Comparison of ENCODE assay signal across 1 cellular context in genomic region chr6:106325336-106326178, GRCh38.
TF ChIP-seq lines count a peak whose summit lies in the region.

TSS of gene ATG5 (minus strand) at chr6:106325760. CDS start at chr6:106316208, 9,552 bp downstream.

TF ChIP-seq in HepG2, 621 proteins besides CTCF, POLR2A, EP300 and RAD21 (continued from another document and continues in another):
- peak; percentile 26; the same call in 1 of the 2 replicates for TF ChIP-seq SNAPC4 (CRISPR knock-in tag; IDR thresholded peaks at IDR 0.05)
- no peak for TF ChIP-seq RBM22 (optimal IDR thresholded peaks at IDR 0.05; ENCODE audit: low read length)
- TF ChIP-seq, protein P1, sequence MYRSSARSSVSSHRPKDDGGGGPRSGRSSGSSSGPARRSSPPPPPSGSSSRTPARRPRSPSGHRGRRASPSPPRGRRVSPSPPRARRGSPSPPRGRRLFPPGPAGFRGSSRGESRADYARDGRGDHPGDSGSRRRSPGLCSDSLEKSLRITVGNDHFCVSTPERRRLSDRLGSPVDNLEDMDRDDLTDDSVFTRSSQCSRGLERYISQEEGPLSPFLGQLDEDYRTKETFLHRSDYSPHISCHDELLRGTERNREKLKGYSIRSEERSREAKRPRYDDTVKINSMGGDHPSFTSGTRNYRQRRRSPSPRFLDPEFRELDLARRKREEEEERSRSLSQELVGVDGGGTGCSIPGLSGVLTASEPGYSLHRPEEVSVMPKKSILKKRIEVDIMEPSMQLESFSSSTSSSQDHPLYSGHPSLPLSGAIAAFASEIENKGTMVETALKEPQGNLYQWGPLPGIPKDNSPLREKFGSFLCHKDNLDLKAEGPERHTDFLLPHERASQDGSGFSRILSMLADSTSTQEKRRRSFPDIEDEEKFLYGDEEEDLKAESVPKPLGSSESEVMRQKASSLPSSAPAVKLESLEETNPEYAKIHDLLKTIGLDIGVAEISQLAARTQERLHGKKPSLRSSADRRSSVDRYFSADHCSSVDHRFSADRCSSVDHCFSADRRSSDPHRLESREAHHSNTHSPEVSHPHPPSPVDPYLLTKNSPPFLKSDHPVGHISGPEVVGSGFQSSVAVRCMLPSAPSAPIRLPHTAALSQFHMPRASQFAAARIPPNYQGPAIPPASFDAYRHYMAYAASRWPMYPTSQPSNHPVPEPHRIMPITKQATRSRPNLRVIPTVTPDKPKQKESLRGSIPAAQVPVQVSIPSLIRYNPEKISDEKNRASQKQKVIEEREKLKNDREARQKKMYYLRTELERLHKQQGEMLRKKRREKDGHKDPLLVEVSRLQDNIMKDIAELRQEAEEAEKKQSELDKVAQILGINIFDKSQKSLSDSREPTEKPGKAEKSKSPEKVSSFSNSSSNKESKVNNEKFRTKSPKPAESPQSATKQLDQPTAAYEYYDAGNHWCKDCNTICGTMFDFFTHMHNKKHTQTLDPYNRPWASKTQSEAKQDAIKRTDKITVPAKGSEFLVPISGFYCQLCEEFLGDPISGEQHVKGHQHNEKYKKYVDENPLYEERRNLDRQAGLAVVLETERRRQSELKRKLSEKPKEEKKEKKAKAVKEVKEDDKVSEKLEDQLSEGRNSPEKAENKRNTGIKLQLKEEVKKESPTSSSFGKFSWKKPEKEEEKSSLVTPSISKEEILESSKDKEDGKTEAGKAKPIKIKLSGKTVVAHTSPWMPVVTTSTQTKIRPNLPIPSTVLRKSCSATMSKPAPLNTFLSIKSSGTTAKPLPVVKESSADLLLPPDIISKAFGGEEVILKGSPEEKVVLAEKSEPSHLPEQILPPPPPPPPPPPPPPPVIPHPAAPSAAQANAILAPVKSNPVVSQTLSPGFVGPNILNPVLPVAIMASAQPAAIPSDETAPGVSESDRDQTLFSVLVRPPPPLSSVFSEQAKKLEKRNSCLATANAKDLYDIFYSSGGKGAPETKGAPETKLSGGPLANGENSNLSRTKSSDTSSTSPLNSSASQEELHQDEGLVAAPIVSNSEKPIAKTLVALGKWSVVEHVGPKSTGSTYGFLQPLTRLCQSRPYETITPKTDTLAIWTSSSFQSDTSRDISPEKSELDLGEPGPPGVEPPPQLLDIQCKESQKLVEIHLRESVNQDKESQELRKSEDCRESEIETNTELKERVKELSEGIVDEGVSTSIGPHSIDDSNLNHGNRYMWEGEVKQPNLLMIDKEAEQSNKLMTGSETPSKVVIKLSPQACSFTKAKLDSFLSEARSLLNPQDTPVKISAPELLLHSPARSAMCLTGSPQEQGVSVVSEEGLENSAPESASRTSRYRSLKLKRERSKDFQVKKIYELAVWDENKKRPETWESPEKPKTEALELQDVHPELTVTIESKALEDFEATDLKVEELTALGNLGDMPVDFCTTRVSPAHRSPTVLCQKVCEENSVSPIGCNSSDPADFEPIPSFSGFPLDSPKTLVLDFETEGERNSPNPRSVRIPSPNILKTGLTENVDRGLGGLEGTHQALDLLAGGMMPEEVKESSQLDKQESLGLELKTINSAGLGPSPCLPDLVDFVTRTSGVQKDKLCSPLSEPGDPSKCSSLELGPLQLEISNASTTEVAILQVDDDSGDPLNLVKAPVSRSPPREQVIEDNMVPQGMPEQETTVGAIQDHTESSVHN (CRISPR knock-in tag; IDR thresholded peaks at IDR 0.05): peak; percentile 89; the same call in 1 of the 2 replicates
- TF ChIP-seq ARHGAP35 (CRISPR knock-in tag; IDR thresholded peaks at IDR 0.05; ENCODE audit: borderline replicate concordance): peak; percentile 74; the same call in 1 of the 2 replicates
- TF ChIP-seq ZBTB10 (CRISPR knock-in tag; IDR thresholded peaks at IDR 0.05; ENCODE audit: borderline replicate concordance): peak; percentile 62; the same call in 1 of the 2 replicates
- TF ChIP-seq ZNF780A (CRISPR knock-in tag; IDR thresholded peaks at IDR 0.05): no peak
- peak; percentile 67; the same call in 1 of the 2 replicates for TF ChIP-seq RFXAP (CRISPR knock-in tag; IDR thresholded peaks at IDR 0.05; ENCODE audit: borderline replicate concordance)
- TF ChIP-seq BRF2 (CRISPR knock-in tag; IDR thresholded peaks at IDR 0.05): 0 out of 2 replicates have a peak, but pooled peaks have one; percentile 17
- peak; percentile 84 for TF ChIP-seq ZNF225 (CRISPR knock-in tag; IDR thresholded peaks at IDR 0.05)
- 0 out of 2 replicates have a peak, but pooled peaks have one; percentile 43 for TF ChIP-seq RARA (CRISPR knock-in tag; IDR thresholded peaks at IDR 0.05)
- TF ChIP-seq ZBTB34 (CRISPR knock-in tag; IDR thresholded peaks at IDR 0.05): no peak; the same call in 1 of the 2 replicates
- TF ChIP-seq, protein P2, sequence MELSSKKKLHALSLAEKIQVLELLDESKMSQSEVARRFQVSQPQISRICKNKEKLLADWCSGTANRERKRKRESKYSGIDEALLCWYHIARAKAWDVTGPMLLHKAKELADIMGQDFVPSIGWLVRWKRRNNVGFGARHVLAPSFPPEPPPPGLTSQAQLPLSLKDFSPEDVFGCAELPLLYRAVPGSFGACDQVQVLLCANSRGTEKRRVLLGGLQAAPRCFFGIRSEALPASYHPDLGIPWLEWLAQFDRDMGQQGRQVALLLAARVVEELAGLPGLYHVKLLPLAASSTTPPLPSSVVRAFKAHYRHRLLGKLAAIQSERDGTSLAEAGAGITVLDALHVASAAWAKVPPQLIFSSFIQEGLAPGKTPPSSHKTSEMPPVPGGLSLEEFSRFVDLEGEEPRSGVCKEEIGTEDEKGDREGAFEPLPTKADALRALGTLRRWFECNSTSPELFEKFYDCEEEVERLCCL (CRISPR knock-in tag; IDR thresholded peaks at IDR 0.05; ENCODE audit: borderline replicate concordance): no peak
- peak; percentile 52; the same call in 1 of the 2 replicates for TF ChIP-seq ZNF614 (CRISPR knock-in tag; IDR thresholded peaks at IDR 0.05; ENCODE audit: borderline replicate concordance)
- TF ChIP-seq PHF20 (CRISPR knock-in tag; IDR thresholded peaks at IDR 0.05): peak; percentile 98
- TF ChIP-seq SRSF9 (IDR thresholded peaks at IDR 0.05; ENCODE audit: borderline replicate concordance, insufficient read depth, low read depth, low read length, poor library complexity, severe bottlenecking): no peak
- TF ChIP-seq HOXA9 (CRISPR knock-in tag; IDR thresholded peaks at IDR 0.05; ENCODE audit: borderline replicate concordance): no peak
- TF ChIP-seq SCMH1 (CRISPR knock-in tag; IDR thresholded peaks at IDR 0.05; ENCODE audit: borderline replicate concordance): no peak
- peak; percentile 75; the same call in 1 of the 2 replicates for TF ChIP-seq PRDM10 (CRISPR knock-in tag; IDR thresholded peaks at IDR 0.05; ENCODE audit: low read depth)
- peak; percentile 75; the same call in 1 of the 2 replicates for TF ChIP-seq HNRNPL (IDR thresholded peaks at IDR 0.05; ENCODE audit: low read depth, low read length)
- peak; percentile 98 for TF ChIP-seq ATF1 (CRISPR knock-in tag; IDR thresholded peaks at IDR 0.05)
- TF ChIP-seq NFYB (CRISPR knock-in tag; IDR thresholded peaks at IDR 0.05): peak; percentile 39; the same call in 1 of the 2 replicates
- TF ChIP-seq POLR2G (IDR thresholded peaks at IDR 0.05; ENCODE audit: low read depth, low read length): peak; percentile 94
- peak; percentile 44; the same call in 1 of the 2 replicates for TF ChIP-seq GFI1 (CRISPR knock-in tag; IDR thresholded peaks at IDR 0.05; ENCODE audit: borderline replicate concordance)
- TF ChIP-seq TAF15 (IDR thresholded peaks at IDR 0.05; ENCODE audit: low read depth, low read length, poor library complexity, severe bottlenecking): peak; percentile 84
- TF ChIP-seq ZNF777 (CRISPR knock-in tag; IDR thresholded peaks at IDR 0.05): 0 out of 2 replicates have a peak, but pooled peaks have one; percentile 53
- TF ChIP-seq REL (CRISPR knock-in tag; conservative IDR thresholded peaks at IDR 0.05): no peak
- peak; percentile 96; the same call in 1 of the 2 replicates for TF ChIP-seq MTA1 (CRISPR knock-in tag; IDR thresholded peaks at IDR 0.05; ENCODE audit: borderline replicate concordance)
- TF ChIP-seq DRAP1 (CRISPR knock-in tag; IDR thresholded peaks at IDR 0.05): peak; percentile 75; the same call in 1 of the 2 replicates
